Comparison of ENCODE assay signal across 10 cellular contexts in the genomic region with DNA sequence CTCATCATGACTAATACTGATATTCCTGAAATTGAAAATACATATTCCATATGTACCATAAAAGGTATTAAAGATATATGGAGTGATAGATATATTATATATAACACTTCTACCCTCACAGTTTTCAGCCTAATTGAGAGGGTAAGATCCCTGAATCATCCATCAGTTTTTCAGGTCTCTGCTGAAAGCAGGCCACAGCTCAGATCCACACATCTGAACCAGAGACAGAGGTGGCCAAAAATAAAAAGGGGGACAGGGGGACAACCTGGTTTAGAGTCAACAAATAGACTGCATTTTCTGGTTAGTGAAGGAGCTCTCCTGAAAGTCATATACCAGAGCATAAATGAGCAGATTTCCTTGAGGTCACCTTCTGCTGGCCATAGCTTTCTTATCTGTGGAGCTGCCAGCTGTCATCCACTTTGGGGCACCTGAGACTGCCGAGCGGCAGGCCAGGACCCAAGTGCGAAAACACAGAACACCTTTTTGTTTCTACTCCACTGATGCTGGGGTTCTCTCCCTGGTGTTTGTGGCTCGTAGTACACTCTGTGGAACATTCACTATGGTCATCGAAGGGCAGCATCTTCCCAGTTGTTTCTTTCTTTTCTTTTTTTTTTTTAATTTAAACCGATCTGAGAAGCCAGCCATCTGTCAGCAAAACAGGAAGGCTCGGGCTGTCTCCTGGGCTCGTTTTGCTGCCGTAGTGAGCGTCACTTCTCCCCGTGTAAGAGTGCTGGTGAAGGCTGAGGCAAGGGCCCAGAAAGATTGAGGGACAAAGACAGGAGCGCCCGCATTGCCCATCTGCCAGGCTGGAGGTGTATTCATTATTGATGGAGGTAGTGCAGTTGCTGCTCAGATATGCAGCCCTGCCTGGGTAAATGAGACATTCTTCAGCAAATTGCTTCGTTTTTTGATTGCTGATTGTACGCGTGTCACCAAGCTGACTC. TPM values are rescaled to one million over a fixed set of nuclear protein-coding genes. Genes with fewer than 3 reads are reported as not detected.
DNase-seq lines count a peak whose midpoint lies in the region; ATAC-seq lines count a peak whose summit lies in the region.
"Had no signal": no experiment of that assay in that cellular context is flagged by ENCODE, and none has a peak within 500 bp of the region (broad histone marks: within the 10 kb centered on the region; RNA-seq: fewer than 3 reads in every experiment).

No MANE protein-coding gene starts in this region.

- intact Hi-C loops in activated T-helper 2 cell treated with anti-CD3 and anti-CD28 coated beads, Interferon-gamma antibody, Interleukin-2, Interleukin-4, amounts not matched to agents 10 μg/mL and 5 μg/mL and 100 μg/mL, durations not matched to agents 14 hours and 24 hours and 36 hours (cut with micrococcal nuclease): loop anchor here (1.0 to 2.0 kb wide), 6 partner anchors 9 to 75 kb away; no protein-coding TSS in a partner anchor

- no peaks in the 10 kb centered on the region for H3K9me3 Mint-ChIP-seq in activated T-helper 2 cell treated with anti-CD3 and anti-CD28 coated beads, Interferon-gamma antibody, Interleukin-2, Interleukin-4, amounts not matched to agents 10 μg/mL and 5 μg/mL and 100 μg/mL, durations not matched to agents 14 hours and 24 hours and 36 hours

- peak overlapping the region; percentile 78 for H3K4me3 Mint-ChIP-seq in activated T-helper 2 cell treated with anti-CD3 and anti-CD28 coated beads, Interferon-gamma antibody, Interleukin-2, Interleukin-4, amounts not matched to agents 10 μg/mL and 5 μg/mL and 100 μg/mL, durations not matched to agents 14 hours and 24 hours and 36 hours (ENCODE audit: low read depth)

- ATAC-seq in GM18907 (IDR thresholded peaks at IDR 0.05; ENCODE audit: unreplicated experiment) (peak; percentile 17), HG03280 (IDR thresholded peaks at IDR 0.05; ENCODE audit: unreplicated experiment) (peak; percentile 2), HG02571 (IDR thresholded peaks at IDR 0.05; ENCODE audit: unreplicated experiment) (no peak)

- no peak for DNase-seq in activated T-helper 2 cell treated with anti-CD3 and anti-CD28 coated beads, Interferon-gamma antibody, Interleukin-2, Interleukin-4, amounts not matched to agents 10 μg/mL and 5 μg/mL and 100 μg/mL, durations not matched to agents 14 hours and 24 hours and 36 hours (ENCODE audit: low spot score)
- DNase-seq in stimulated activated CD8-positive, alpha-beta memory T cell treated with anti-CD3 and anti-CD28 coated beads, Interleukin-4, amount 100 ng/mL, for 48 hours: peak; percentile 51
- DNase-seq in effector CD8-positive, alpha-beta T cell (lab: John Stamatoyannopoulos, UW): no peak
- DNase-seq in iPS-NIHi7 (ENCODE audit: extremely low spot score): no peak
- DNase-seq: cerebellar nuclear complex, DMS79 treated with DMSO at 0.1 percent for 48 hours, NCI-H1436 treated with DMSO at 0.1 percent for 48 hours had no signal

- H3K36me3 Mint-ChIP-seq in activated T-helper 2 cell treated with anti-CD3 and anti-CD28 coated beads, Interferon-gamma antibody, Interleukin-2, Interleukin-4, amounts not matched to agents 10 μg/mL and 5 μg/mL and 100 μg/mL, durations not matched to agents 14 hours and 24 hours and 36 hours (ENCODE audit: low read depth): peaks cover 97% of the 10 kb centered on the region

- no peaks in the 10 kb centered on the region for H3K27me3 Mint-ChIP-seq in activated T-helper 2 cell treated with anti-CD3 and anti-CD28 coated beads, Interferon-gamma antibody, Interleukin-2, Interleukin-4, amounts not matched to agents 10 μg/mL and 5 μg/mL and 100 μg/mL, durations not matched to agents 14 hours and 24 hours and 36 hours (ENCODE audit: low read depth)

- H3K27ac Mint-ChIP-seq in activated T-helper 2 cell treated with anti-CD3 and anti-CD28 coated beads, Interferon-gamma antibody, Interleukin-2, Interleukin-4, amounts not matched to agents 10 μg/mL and 5 μg/mL and 100 μg/mL, durations not matched to agents 14 hours and 24 hours and 36 hours: peak overlapping the region; percentile 92

- peaks cover 90% of the 10 kb centered on the region for H3K4me1 Mint-ChIP-seq in activated T-helper 2 cell treated with anti-CD3 and anti-CD28 coated beads, Interferon-gamma antibody, Interleukin-2, Interleukin-4, amounts not matched to agents 10 μg/mL and 5 μg/mL and 100 μg/mL, durations not matched to agents 14 hours and 24 hours and 36 hours (ENCODE audit: low read depth)

RNA-seq across cellular contexts. Expression of a gene that starts 13.5 kb away (rescaled TPM):
- 360 and 371 TPM in 2 replicates for total RNA-seq in activated T-helper 2 cell treated with anti-CD3 and anti-CD28 coated beads, Interferon-gamma antibody, Interleukin-2, Interleukin-4, amounts not matched to agents 10 μg/mL and 5 μg/mL and 100 μg/mL, durations not matched to agents 14 hours and 24 hours and 36 hours
